21 cellular contexts compared by ENCODE assay signal in genomic region chr1:233331676-233332519, GRCh38.
"Had no signal": no experiment of that assay in that cellular context is flagged by ENCODE, and none has a peak within 500 bp of the region (broad histone marks: within the 10 kb centered on the region; RNA-seq: fewer than 3 reads in every experiment).

No MANE protein-coding gene starts in this region.

- H3K9me3 ChIP-seq: adrenal gland, left ventricle myocardium inferior, mucosa of descending colon, neutrophil, thyroid gland had no signal

- FAIRE-seq: urothelium cell line had no signal

- H3K27ac ChIP-seq: adrenal gland, epithelial cell of prostate, left ventricle myocardium inferior, neutrophil, parathyroid adenoma, thyroid gland had no signal

- H3K27ac Mint-ChIP-seq: activated CD8-positive, alpha-beta T cell treated with anti-CD3 and anti-CD28 coated beads for 36 hours; memory B cell; naive thymus-derived CD8-positive, alpha-beta T cell; stimulated activated memory B cell treated with anti-CD40 and anti-IgM and Interleukin-4, amounts not matched to agents 10 μg/mL and 1 μg/mL and 100 μg/mL, for 72 hours had no signal

- H3K27me3 ChIP-seq: adrenal gland, thyroid gland had no signal

- H2AFZ ChIP-seq: parathyroid adenoma had no signal

- H3K36me3 ChIP-seq: adrenal gland, left ventricle myocardium inferior, neutrophil, thyroid gland had no signal

- DNase-seq: activated CD4-positive, alpha-beta T cell treated with anti-CD3 and anti-CD28 coated beads for 4 hours; activated CD8-positive, alpha-beta T cell treated with anti-CD3 and anti-CD28 coated beads for 36 hours; activated effector memory CD4-positive, alpha-beta T cell treated with Interleukin-2 at 50 U/mL for 16 hours; activated naive CD4-positive, alpha-beta T cell treated with anti-CD3 and anti-CD28 coated beads, Interleukin-2, amount 50 U/mL, for 16 hours; activated T-cell treated with anti-CD3 and anti-CD28 coated beads, Interleukin-2, amount 50 U/mL, for 4 hours; adrenal gland; cortex of kidney; effector memory CD4-positive, alpha-beta T cell; foreskin melanocyte; left ventricle myocardium inferior; mucosa of descending colon; naive thymus-derived CD8-positive, alpha-beta T cell; retina; thyroid gland had no signal

- H3K36me3 Mint-ChIP-seq: memory B cell; naive thymus-derived CD8-positive, alpha-beta T cell; stimulated activated memory B cell treated with anti-CD40 and anti-IgM and Interleukin-4, amounts not matched to agents 10 μg/mL and 1 μg/mL and 100 μg/mL, for 72 hours had no signal

- H3K4me1 ChIP-seq: parathyroid adenoma had no signal

- H3K4me3 ChIP-seq: adrenal gland, left ventricle myocardium inferior, mucosa of descending colon, thyroid gland had no signal

- H3K9ac ChIP-seq: parathyroid adenoma had no signal

- H3K9me3 Mint-ChIP-seq: activated CD8-positive, alpha-beta T cell treated with anti-CD3 and anti-CD28 coated beads for 36 hours; activated T-cell treated with anti-CD3 and anti-CD28 coated beads, Interleukin-2, amount 50 U/mL, for 4 hours; central memory CD8-positive, alpha-beta T cell; memory B cell; naive thymus-derived CD8-positive, alpha-beta T cell; stimulated activated memory B cell treated with anti-CD40 and anti-IgM and Interleukin-4, amounts not matched to agents 10 μg/mL and 1 μg/mL and 100 μg/mL, for 72 hours had no signal

- H3K4me3 Mint-ChIP-seq: activated CD8-positive, alpha-beta T cell treated with anti-CD3 and anti-CD28 coated beads for 36 hours; activated T-cell treated with anti-CD3 and anti-CD28 coated beads, Interleukin-2, amount 50 U/mL, for 4 hours; central memory CD8-positive, alpha-beta T cell; memory B cell; naive thymus-derived CD8-positive, alpha-beta T cell; stimulated activated memory B cell treated with anti-CD40 and anti-IgM and Interleukin-4, amounts not matched to agents 10 μg/mL and 1 μg/mL and 100 μg/mL, for 72 hours had no signal

- ATAC-seq: activated CD8-positive, alpha-beta T cell treated with anti-CD3 and anti-CD28 coated beads for 36 hours; activated T-cell treated with anti-CD3 and anti-CD28 coated beads, Interleukin-2, amount 50 U/mL, for 4 hours; mucosa of descending colon; naive thymus-derived CD8-positive, alpha-beta T cell; stimulated activated memory B cell treated with anti-CD40 and anti-IgM and Interleukin-4, amounts not matched to agents 10 μg/mL and 1 μg/mL and 100 μg/mL, for 72 hours had no signal
